9 cellular contexts compared by ENCODE assay signal in the genomic region with DNA sequence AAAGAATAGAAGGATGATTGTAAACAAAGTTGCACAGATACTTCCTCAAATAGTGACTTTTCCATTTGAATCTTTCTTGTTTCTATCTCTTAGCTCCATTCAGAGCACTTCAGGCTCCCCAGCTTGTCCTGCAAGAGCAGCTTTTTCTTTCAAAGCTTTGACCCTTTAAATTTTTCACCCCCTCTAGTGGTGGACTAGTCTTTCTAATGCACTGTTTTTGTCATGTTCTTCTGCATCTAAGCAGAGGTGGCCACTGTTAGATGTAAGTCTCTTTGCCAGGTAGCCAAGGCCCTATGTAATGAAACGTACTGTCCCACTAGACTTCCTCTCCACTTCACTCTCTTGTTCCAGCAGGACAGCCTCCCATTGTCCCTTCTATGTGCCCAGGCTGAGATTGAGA.
DNase-seq lines count a peak whose midpoint lies in the region; ATAC-seq and TF ChIP-seq lines count a peak whose summit lies in the region.
"Had no signal": no experiment of that assay in that cellular context is flagged by ENCODE, and none has a peak within 500 bp of the region (broad histone marks: within the 10 kb centered on the region; RNA-seq: fewer than 3 reads in every experiment).

No MANE protein-coding gene starts in this region.

- no peaks in the 10 kb centered on the region for H3K4me1 Mint-ChIP-seq in natural killer cell
- H3K4me1 Mint-ChIP-seq in natural killer cell treated with Interleukin-12 subunit alpha and Interleukin-12 subunit beta and Interleukin-15 and Interleukin-18, amount 100 ng/mL, for 72 hours (ENCODE audit: low read depth in 2 of 2), result no peaks in the 10 kb centered on the region
- no peaks in the 10 kb centered on the region for H3K4me1 Mint-ChIP-seq in activated CD4-positive, alpha-beta T cell treated with anti-CD3 and anti-CD28 coated beads for 36 hours

- POLR2A ChIA-PET in activated CD4-positive, alpha-beta T cell treated with anti-CD3 and anti-CD28 coated beads for 36 hours (lab: Charles Lee), result no interaction called here

- DNase-seq in natural killer cell, result no peak
- DNase-seq in natural killer cell treated with Interleukin-12 subunit alpha and Interleukin-12 subunit beta and Interleukin-15 and Interleukin-18, amount 100 ng/mL, for 72 hours (ENCODE audit: low spot score), result no peak
- DNase-seq in OCI-M1 (lab: John Stamatoyannopoulos, UW), result peak; percentile 4
- peak; percentile 62 for DNase-seq in fibroblast of peridontal ligament (ENCODE audit: extremely low read depth)
- no peak for DNase-seq in stimulated activated CD4-positive, alpha-beta T cell treated with anti-CD3 and anti-CD28 coated beads, Interleukin-4, amount 100 ng/mL, for 1 hour
- DNase-seq in activated CD4-positive, alpha-beta T cell treated with anti-CD3 and anti-CD28 coated beads for 36 hours, result no peak
- DNase-seq in NCI-H2081 (lab: John Stamatoyannopoulos, UW), result no peak
- DNase-seq: left ventricle myocardium superior had no signal

- TF ChIP-seq CTCF in natural killer cell (IDR thresholded peaks at IDR 0.05), result peak; percentile 25

- peaks cover 3 to 4% of the 10 kb centered on the region in 2 donors for H3K9me3 Mint-ChIP-seq in natural killer cell
- peaks cover 6% of the 10 kb centered on the region for H3K9me3 Mint-ChIP-seq in natural killer cell treated with Interleukin-12 subunit alpha and Interleukin-12 subunit beta and Interleukin-15 and Interleukin-18, amount 100 ng/mL, for 72 hours
- peaks cover 7% of the 10 kb centered on the region for H3K9me3 Mint-ChIP-seq in activated CD4-positive, alpha-beta T cell treated with anti-CD3 and anti-CD28 coated beads for 36 hours (ENCODE audit: low read depth)

- H3K4me3 Mint-ChIP-seq in natural killer cell, result no peak overlapping the region
- no peak overlapping the region for H3K4me3 Mint-ChIP-seq in natural killer cell treated with Interleukin-12 subunit alpha and Interleukin-12 subunit beta and Interleukin-15 and Interleukin-18, amount 100 ng/mL, for 72 hours
- no peak overlapping the region for H3K4me3 Mint-ChIP-seq in activated CD4-positive, alpha-beta T cell treated with anti-CD3 and anti-CD28 coated beads for 36 hours

- ATAC-seq in natural killer cell (no peak), HG03108 (IDR thresholded peaks at IDR 0.05; ENCODE audit: unreplicated experiment) (no peak)
- no peak for ATAC-seq in natural killer cell treated with Interleukin-12 subunit alpha and Interleukin-12 subunit beta and Interleukin-15 and Interleukin-18, amount 100 ng/mL, for 72 hours
- no peak for ATAC-seq in activated CD4-positive, alpha-beta T cell treated with anti-CD3 and anti-CD28 coated beads for 36 hours
- ATAC-seq: left ventricle myocardium superior had no signal

- peaks cover 8% of the 10 kb centered on the region for H3K36me3 Mint-ChIP-seq in natural killer cell
- H3K36me3 Mint-ChIP-seq in natural killer cell treated with Interleukin-12 subunit alpha and Interleukin-12 subunit beta and Interleukin-15 and Interleukin-18, amount 100 ng/mL, for 72 hours, result peaks cover 11% of the 10 kb centered on the region
- peaks cover 7% of the 10 kb centered on the region for H3K36me3 Mint-ChIP-seq in activated CD4-positive, alpha-beta T cell treated with anti-CD3 and anti-CD28 coated beads for 36 hours (ENCODE audit: low read depth)

- CTCF ChIA-PET in activated CD4-positive, alpha-beta T cell treated with anti-CD3 and anti-CD28 coated beads for 36 hours (lab: Charles Lee), result interaction anchor here (0.6 to 1.7 kb wide), 3 partner anchors 24 to 339 kb away, joined by 3 to 7 read pairs (median 3); no protein-coding TSS in a partner anchor

- H3K27me3 Mint-ChIP-seq in natural killer cell (ENCODE audit: low read depth in 2 of 2), result peaks cover 6 to 7% of the 10 kb centered on the region in 2 donors
- peaks cover 5 to 8% of the 10 kb centered on the region in 2 donors for H3K27me3 Mint-ChIP-seq in natural killer cell treated with Interleukin-12 subunit alpha and Interleukin-12 subunit beta and Interleukin-15 and Interleukin-18, amount 100 ng/mL, for 72 hours
- no peaks in the 10 kb centered on the region for H3K27me3 Mint-ChIP-seq in activated CD4-positive, alpha-beta T cell treated with anti-CD3 and anti-CD28 coated beads for 36 hours

- intact Hi-C loops in natural killer cell (cut with micrococcal nuclease), result loop anchor here (1.0 kb wide), 2 partner anchors 340 to 695 kb away; no protein-coding TSS in a partner anchor
- intact Hi-C loops in activated CD4-positive, alpha-beta T cell treated with anti-CD3 and anti-CD28 coated beads for 36 hours (cut with DNase I, micrococcal nuclease), result loop anchor here in 1 of 2 experiments (5.0 kb wide), 1 partner anchor 339 kb away; no protein-coding TSS in a partner anchor

- H3K27ac Mint-ChIP-seq in natural killer cell, result no peak overlapping the region
- no peak overlapping the region for H3K27ac Mint-ChIP-seq in natural killer cell treated with Interleukin-12 subunit alpha and Interleukin-12 subunit beta and Interleukin-15 and Interleukin-18, amount 100 ng/mL, for 72 hours
- H3K27ac Mint-ChIP-seq in activated CD4-positive, alpha-beta T cell treated with anti-CD3 and anti-CD28 coated beads for 36 hours, result no peak overlapping the region

Comparison
In these comparisons a context has a peak if more than half of its experiments do, and no peak if none do; other contexts are left out.
1. DNase-seq: peak in OCI-M1 (single experiment) and fibroblast of peridontal ligament (single experiment); none in natural killer cell (single experiment), natural killer cell treated with Interleukin-12 subunit alpha and Interleukin-12 subunit beta and Interleukin-15 and Interleukin-18, amount 100 ng/mL, for 72 hours (single experiment), stimulated activated CD4-positive, alpha-beta T cell treated with anti-CD3 and anti-CD28 coated beads, Interleukin-4, amount 100 ng/mL, for 1 hour (single experiment), activated CD4-positive, alpha-beta T cell treated with anti-CD3 and anti-CD28 coated beads for 36 hours (single experiment) and NCI-H2081 (0 of 2).